1 cellular context compared by ENCODE assay signal in genomic region chr16:88516666-88517065, GRCh38.
TF ChIP-seq lines count a peak whose summit lies in the region.

No MANE protein-coding gene starts in this region.

TF ChIP-seq in SK-N-SH treated with all-trans-retinoic acid at 6 μM for 48 hours, 23 proteins besides CTCF, POLR2A, EP300 and RAD21 (continued from another document):
- TF ChIP-seq TSHZ2 (CRISPR knock-in tag; IDR thresholded peaks at IDR 0.05), result no peak
